23 cellular contexts compared by ENCODE assay signal in the genomic region with DNA sequence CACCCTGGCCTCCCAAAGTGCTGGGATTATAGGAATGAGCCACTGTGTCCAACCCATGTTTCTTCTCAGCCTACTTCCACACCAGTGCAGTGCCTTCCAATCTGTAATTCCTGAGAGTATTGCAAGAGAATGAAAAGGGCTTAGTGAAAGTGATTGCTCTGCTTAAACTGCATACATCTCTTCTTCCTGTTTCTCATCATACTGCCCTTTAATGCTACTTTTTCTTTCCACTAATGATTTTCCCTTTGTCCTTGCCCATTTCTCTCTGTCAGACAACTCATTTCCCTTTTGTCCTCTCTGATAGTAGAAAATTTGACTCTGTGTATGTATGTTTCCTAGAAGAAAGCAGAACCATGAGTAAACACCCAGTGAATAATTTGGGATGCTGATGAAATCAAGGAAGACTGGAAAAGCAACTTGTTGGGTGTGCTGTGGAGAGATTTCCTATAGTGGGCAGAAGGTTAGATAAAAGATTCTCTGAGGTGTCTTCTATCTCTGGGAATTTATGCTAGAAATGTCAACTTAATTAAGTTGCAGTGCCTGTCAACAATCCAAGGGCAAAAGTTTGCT.
DNase-seq lines count a peak whose midpoint lies in the region; ATAC-seq and TF ChIP-seq lines count a peak whose summit lies in the region.
"Had no signal": no experiment of that assay in that cellular context is flagged by ENCODE, and none has a peak within 500 bp of the region (broad histone marks: within the 10 kb centered on the region; RNA-seq: fewer than 3 reads in every experiment).

No MANE protein-coding gene starts in this region.

- no peak overlapping the region for H3K4me3 Mint-ChIP-seq in activated naive CD4-positive, alpha-beta T cell treated with anti-CD3 and anti-CD28 coated beads, Interleukin-2, amount 50 U/mL, for 24 hours
- H3K4me3 Mint-ChIP-seq in activated naive CD4-positive, alpha-beta T cell treated with anti-CD3 and anti-CD28 coated beads, Interleukin-2, amount 10 ng/mL, durations not matched to agents 7 days and 5 days, result no peak overlapping the region
- peak overlapping the region; percentile 5 to 11 for H3K4me3 Mint-ChIP-seq in stimulated activated naive B cell treated with anti-CD40 and anti-IgM and Interleukin-4, amounts not matched to agents 10 μg/mL and 1 μg/mL and 100 μg/mL, for 72 hours
- no peak overlapping the region for H3K4me3 Mint-ChIP-seq in activated CD8-positive, alpha-beta T cell treated with anti-CD3 and anti-CD28 coated beads, Interleukin-2, amount 10 ng/mL, durations not matched to agents 7 days and 5 days
- H3K4me3 Mint-ChIP-seq: mesothelial cell of epicardium, nephron progenitor cell had no signal

- no peaks in the 10 kb centered on the region for H3K27me3 Mint-ChIP-seq in activated naive CD4-positive, alpha-beta T cell treated with anti-CD3 and anti-CD28 coated beads, Interleukin-2, amount 50 U/mL, for 24 hours
- H3K27me3 Mint-ChIP-seq in activated naive CD4-positive, alpha-beta T cell treated with anti-CD3 and anti-CD28 coated beads, Interleukin-2, amount 10 ng/mL, durations not matched to agents 7 days and 5 days, result no peaks in the 10 kb centered on the region
- no peaks in the 10 kb centered on the region for H3K27me3 Mint-ChIP-seq in stimulated activated naive B cell treated with anti-CD40 and anti-IgM and Interleukin-4, amounts not matched to agents 10 μg/mL and 1 μg/mL and 100 μg/mL, for 72 hours
- no peaks in the 10 kb centered on the region for H3K27me3 Mint-ChIP-seq in activated CD8-positive, alpha-beta T cell treated with anti-CD3 and anti-CD28 coated beads, Interleukin-2, amount 10 ng/mL, durations not matched to agents 7 days and 5 days (ENCODE audit: low read depth)
- H3K27me3 Mint-ChIP-seq: activated T-helper 17 cell treated with anti-CD3 and anti-CD28 coated beads, Interleukin-2, amount 50 U/mL, for 72 hours; progenitor cell of endocrine pancreas had no signal

- POLR2A ChIA-PET in activated CD8-positive, alpha-beta T cell treated with anti-CD3 and anti-CD28 coated beads, Interleukin-2, amount 10 ng/mL, durations not matched to agents 7 days and 5 days (lab: Charles Lee), result no interaction called here

- H3K27ac Mint-ChIP-seq in activated naive CD4-positive, alpha-beta T cell treated with anti-CD3 and anti-CD28 coated beads, Interleukin-2, amount 50 U/mL, for 24 hours, result peak overlapping the region; percentile 10
- no peak overlapping the region for H3K27ac Mint-ChIP-seq in activated naive CD4-positive, alpha-beta T cell treated with anti-CD3 and anti-CD28 coated beads, Interleukin-2, amount 10 ng/mL, durations not matched to agents 7 days and 5 days
- H3K27ac Mint-ChIP-seq in stimulated activated naive B cell treated with anti-CD40 and anti-IgM and Interleukin-4, amounts not matched to agents 10 μg/mL and 1 μg/mL and 100 μg/mL, for 72 hours, result peak overlapping the region; percentile 27
- H3K27ac Mint-ChIP-seq in activated CD8-positive, alpha-beta T cell treated with anti-CD3 and anti-CD28 coated beads, Interleukin-2, amount 10 ng/mL, durations not matched to agents 7 days and 5 days, result no peak overlapping the region
- H3K27ac Mint-ChIP-seq: activated T-helper 17 cell treated with anti-CD3 and anti-CD28 coated beads, Interleukin-2, amount 50 U/mL, for 72 hours; mesothelial cell of epicardium; nephron progenitor cell; progenitor cell of endocrine pancreas had no signal

- H3K9me3 Mint-ChIP-seq in activated naive CD4-positive, alpha-beta T cell treated with anti-CD3 and anti-CD28 coated beads, Interleukin-2, amount 50 U/mL, for 24 hours, result no peaks in the 10 kb centered on the region
- H3K9me3 Mint-ChIP-seq in activated naive CD4-positive, alpha-beta T cell treated with anti-CD3 and anti-CD28 coated beads, Interleukin-2, amount 10 ng/mL, durations not matched to agents 7 days and 5 days, result peaks cover 8% of the 10 kb centered on the region
- no peaks in the 10 kb centered on the region for H3K9me3 Mint-ChIP-seq in stimulated activated naive B cell treated with anti-CD40 and anti-IgM and Interleukin-4, amounts not matched to agents 10 μg/mL and 1 μg/mL and 100 μg/mL, for 72 hours
- H3K9me3 Mint-ChIP-seq in activated CD8-positive, alpha-beta T cell treated with anti-CD3 and anti-CD28 coated beads, Interleukin-2, amount 10 ng/mL, durations not matched to agents 7 days and 5 days (ENCODE audit: insufficient read depth), result no peaks in the 10 kb centered on the region
- H3K9me3 Mint-ChIP-seq: activated T-helper 17 cell treated with anti-CD3 and anti-CD28 coated beads, Interleukin-2, amount 50 U/mL, for 72 hours; mesothelial cell of epicardium; nephron progenitor cell had no signal

- TF ChIP-seq CTCF in epithelial cell of esophagus (IDR thresholded peaks at IDR 0.05; ENCODE audit: insufficient read depth, low read depth, low read length, missing control alignments), result peak; percentile 17

- no peak overlapping the region for H3K4me3 ChIP-seq in epithelial cell of esophagus (ENCODE audit: low read length)
- H3K4me3 ChIP-seq: cardiac muscle cell, vagina had no signal

- no peak for DNase-seq in activated naive CD4-positive, alpha-beta T cell treated with anti-CD3 and anti-CD28 coated beads, Interleukin-2, amount 10 ng/mL, durations not matched to agents 7 days and 5 days
- DNase-seq in OCI-M1 (lab: John Stamatoyannopoulos, UW) (peak; percentile 22), epithelial cell of esophagus (ENCODE audit: low read depth) (peak; percentile 77), HT-29 (ENCODE audit: low spot score) (no peak), NCI-H748 treated with DMSO at 0.1 percent for 48 hours (lab: John Stamatoyannopoulos, UW) (no peak)
- no peak for DNase-seq in stimulated activated naive B cell treated with anti-CD40 and anti-IgM and Interleukin-4, amounts not matched to agents 10 μg/mL and 1 μg/mL and 100 μg/mL, for 72 hours
- DNase-seq in activated CD8-positive, alpha-beta T cell treated with anti-CD3 and anti-CD28 coated beads, Interleukin-2, amount 10 ng/mL, durations not matched to agents 7 days and 5 days, result no peak
- DNase-seq: activated CD4-positive, CD25-positive, alpha-beta regulatory T cell treated with anti-CD3 and anti-CD28 coated beads, Interleukin-2, amount 50 U/mL, for 72 hours; amniotic stem cell; head of caudate nucleus; KBM-7; NCI-H1048; NCI-H2029 treated with DMSO at 0.1 percent for 48 hours; NCI-H446; nephron progenitor cell; small intestine had no signal

- H3K4me1 Mint-ChIP-seq in activated naive CD4-positive, alpha-beta T cell treated with anti-CD3 and anti-CD28 coated beads, Interleukin-2, amount 50 U/mL, for 24 hours, result peaks cover 81% of the 10 kb centered on the region
- H3K4me1 Mint-ChIP-seq in activated naive CD4-positive, alpha-beta T cell treated with anti-CD3 and anti-CD28 coated beads, Interleukin-2, amount 10 ng/mL, durations not matched to agents 7 days and 5 days, result peaks cover 77% of the 10 kb centered on the region
- peaks cover 43 to 79% of the 10 kb centered on the region in 2 donors for H3K4me1 Mint-ChIP-seq in stimulated activated naive B cell treated with anti-CD40 and anti-IgM and Interleukin-4, amounts not matched to agents 10 μg/mL and 1 μg/mL and 100 μg/mL, for 72 hours
- H3K4me1 Mint-ChIP-seq in activated CD8-positive, alpha-beta T cell treated with anti-CD3 and anti-CD28 coated beads, Interleukin-2, amount 10 ng/mL, durations not matched to agents 7 days and 5 days (ENCODE audit: low read depth), result peaks cover 59% of the 10 kb centered on the region

- ATAC-seq in stimulated activated naive B cell treated with anti-CD40 and anti-IgM and Interleukin-4, amounts not matched to agents 10 μg/mL and 1 μg/mL and 100 μg/mL, for 72 hours (replicated peaks), result no peak
- no peak for ATAC-seq in activated CD8-positive, alpha-beta T cell treated with anti-CD3 and anti-CD28 coated beads, Interleukin-2, amount 10 ng/mL, durations not matched to agents 7 days and 5 days
- ATAC-seq: activated T-helper 17 cell treated with anti-CD3 and anti-CD28 coated beads, Interleukin-2, amount 50 U/mL, for 72 hours; Right ventricle myocardium inferior had no signal

- H3K36me3 Mint-ChIP-seq in activated naive CD4-positive, alpha-beta T cell treated with anti-CD3 and anti-CD28 coated beads, Interleukin-2, amount 50 U/mL, for 24 hours, result peaks cover 5% of the 10 kb centered on the region
- H3K36me3 Mint-ChIP-seq in activated naive CD4-positive, alpha-beta T cell treated with anti-CD3 and anti-CD28 coated beads, Interleukin-2, amount 10 ng/mL, durations not matched to agents 7 days and 5 days, result peaks cover 6% of the 10 kb centered on the region
- H3K36me3 Mint-ChIP-seq in stimulated activated naive B cell treated with anti-CD40 and anti-IgM and Interleukin-4, amounts not matched to agents 10 μg/mL and 1 μg/mL and 100 μg/mL, for 72 hours, result no peaks in the 10 kb centered on the region
- H3K36me3 Mint-ChIP-seq in activated CD8-positive, alpha-beta T cell treated with anti-CD3 and anti-CD28 coated beads, Interleukin-2, amount 10 ng/mL, durations not matched to agents 7 days and 5 days (ENCODE audit: low read depth), result no peaks in the 10 kb centered on the region
- H3K36me3 Mint-ChIP-seq: mesothelial cell of epicardium had no signal

- CTCF ChIA-PET in activated naive CD4-positive, alpha-beta T cell treated with anti-CD3 and anti-CD28 coated beads, Interleukin-2, amount 10 ng/mL, durations not matched to agents 7 days and 5 days (lab: Charles Lee), result interaction anchor here (2.3 to 2.9 kb wide), 4 partner anchors 30 to 127 kb away, joined by 10 to 22 read pairs (median 14); no protein-coding TSS in a partner anchor
- CTCF ChIA-PET in activated CD8-positive, alpha-beta T cell treated with anti-CD3 and anti-CD28 coated beads, Interleukin-2, amount 10 ng/mL, durations not matched to agents 7 days and 5 days (lab: Charles Lee), result interaction anchor here (2.3 kb wide), 1 partner anchor 101 kb away, joined by 10 read pairs; no protein-coding TSS in a partner anchor

Comparison
In these comparisons a context has a peak if more than half of its experiments do, and no peak if none do; other contexts are left out.
1. H3K27ac Mint-ChIP-seq: peak in activated naive CD4-positive, alpha-beta T cell treated with anti-CD3 and anti-CD28 coated beads, Interleukin-2, amount 50 U/mL, for 24 hours (single experiment) and stimulated activated naive B cell treated with anti-CD40 and anti-IgM and Interleukin-4, amounts not matched to agents 10 μg/mL and 1 μg/mL and 100 μg/mL, for 72 hours (single experiment); none in activated naive CD4-positive, alpha-beta T cell treated with anti-CD3 and anti-CD28 coated beads, Interleukin-2, amount 10 ng/mL, durations not matched to agents 7 days and 5 days (single experiment) and activated CD8-positive, alpha-beta T cell treated with anti-CD3 and anti-CD28 coated beads, Interleukin-2, amount 10 ng/mL, durations not matched to agents 7 days and 5 days (single experiment).
2. H3K4me3 Mint-ChIP-seq: peak in stimulated activated naive B cell treated with anti-CD40 and anti-IgM and Interleukin-4, amounts not matched to agents 10 μg/mL and 1 μg/mL and 100 μg/mL, for 72 hours (2 of 2); none in activated naive CD4-positive, alpha-beta T cell treated with anti-CD3 and anti-CD28 coated beads, Interleukin-2, amount 50 U/mL, for 24 hours (single experiment), activated naive CD4-positive, alpha-beta T cell treated with anti-CD3 and anti-CD28 coated beads, Interleukin-2, amount 10 ng/mL, durations not matched to agents 7 days and 5 days (single experiment) and activated CD8-positive, alpha-beta T cell treated with anti-CD3 and anti-CD28 coated beads, Interleukin-2, amount 10 ng/mL, durations not matched to agents 7 days and 5 days (single experiment).
3. DNase-seq: peak in OCI-M1 (single experiment) and epithelial cell of esophagus (single experiment); none in activated naive CD4-positive, alpha-beta T cell treated with anti-CD3 and anti-CD28 coated beads, Interleukin-2, amount 10 ng/mL, durations not matched to agents 7 days and 5 days (single experiment), stimulated activated naive B cell treated with anti-CD40 and anti-IgM and Interleukin-4, amounts not matched to agents 10 μg/mL and 1 μg/mL and 100 μg/mL, for 72 hours (single experiment), HT-29 (single experiment), NCI-H748 treated with DMSO at 0.1 percent for 48 hours (single experiment) and activated CD8-positive, alpha-beta T cell treated with anti-CD3 and anti-CD28 coated beads, Interleukin-2, amount 10 ng/mL, durations not matched to agents 7 days and 5 days (single experiment).